In the genomic region with DNA sequence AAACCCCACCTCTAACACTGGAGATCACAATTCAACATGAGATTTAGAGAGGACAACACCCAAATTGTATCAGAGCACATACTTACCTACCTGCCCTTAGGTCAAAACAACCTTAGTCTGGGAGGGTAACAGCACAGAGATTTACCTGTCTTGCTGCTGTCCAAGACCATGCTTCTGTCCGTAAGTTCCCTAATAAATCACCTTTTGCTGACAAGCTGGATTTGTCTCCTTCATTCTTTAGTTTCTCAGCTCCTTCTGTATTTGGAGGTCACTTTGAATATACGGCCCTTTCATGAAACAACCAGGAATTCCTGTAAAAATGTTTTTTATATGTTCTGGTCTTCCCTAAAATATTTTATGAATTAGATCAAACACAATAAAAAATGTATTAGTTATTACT, we compare ENCODE assay signal across 1 cellular context.
TF ChIP-seq lines count a peak whose summit lies in the region.

No MANE protein-coding gene starts in this region.

TF ChIP-seq in H1, 55 proteins besides CTCF, POLR2A, EP300 and RAD21 (continued from another document):
- TF ChIP-seq EZH2 (IDR thresholded peaks at IDR 0.05; ENCODE audit: low read depth, low read length, severe bottlenecking), result no peak
- no peak for TF ChIP-seq NANOG (IDR thresholded peaks at IDR 0.05; ENCODE audit: insufficient read depth, low read depth, low read length, poor library complexity, severe bottlenecking)
- no peak for TF ChIP-seq JUND (IDR thresholded peaks at IDR 0.05; ENCODE audit: low read length)
- no peak for TF ChIP-seq SIX5 (IDR thresholded peaks at IDR 0.05; ENCODE audit: low read depth, low read length)
- TF ChIP-seq SUZ12 (IDR thresholded peaks at IDR 0.05; ENCODE audit: low read length), result no peak
- TF ChIP-seq BCL11A (IDR thresholded peaks at IDR 0.05; ENCODE audit: low read depth in 2 of 2, low read length in 2 of 2), result no peak
- TF ChIP-seq, protein P1, sequence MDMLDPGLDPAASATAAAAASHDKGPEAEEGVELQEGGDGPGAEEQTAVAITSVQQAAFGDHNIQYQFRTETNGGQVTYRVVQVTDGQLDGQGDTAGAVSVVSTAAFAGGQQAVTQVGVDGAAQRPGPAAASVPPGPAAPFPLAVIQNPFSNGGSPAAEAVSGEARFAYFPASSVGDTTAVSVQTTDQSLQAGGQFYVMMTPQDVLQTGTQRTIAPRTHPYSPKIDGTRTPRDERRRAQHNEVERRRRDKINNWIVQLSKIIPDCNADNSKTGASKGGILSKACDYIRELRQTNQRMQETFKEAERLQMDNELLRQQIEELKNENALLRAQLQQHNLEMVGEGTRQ (IDR thresholded peaks at IDR 0.05; ENCODE audit: low read length), result no peak
- TF ChIP-seq YY1 (IDR thresholded peaks at IDR 0.05; ENCODE audit: low read depth, low read length), result no peak
- no peak for TF ChIP-seq POU5F1 (IDR thresholded peaks at IDR 0.05; ENCODE audit: low read depth, low read length)
- no peak for TF ChIP-seq BRCA1 (IDR thresholded peaks at IDR 0.05; ENCODE audit: low read depth, low read length)
TF ChIP-seq in H1: peak in this region for 0.
